Comparison of ENCODE assay signal across 16 cellular contexts in the genomic region with DNA sequence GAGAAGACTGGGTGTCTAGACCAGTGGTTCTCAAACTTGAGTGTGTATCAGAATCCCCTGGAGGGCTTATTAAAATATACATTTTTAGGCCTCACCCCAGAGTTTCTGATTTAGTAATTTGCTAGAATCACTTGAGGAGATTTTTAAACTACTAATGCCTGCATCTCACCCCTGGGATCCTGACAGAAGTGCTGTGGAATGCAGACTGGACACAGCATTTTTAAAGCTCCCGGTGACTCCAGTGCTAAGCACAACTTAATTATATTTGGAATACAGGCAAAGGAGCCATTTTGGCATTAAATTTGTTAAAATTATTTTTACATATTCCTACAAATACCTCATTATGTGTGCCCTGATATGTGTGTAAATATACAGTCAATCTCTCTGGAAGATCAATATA. TPM values are rescaled to one million over a fixed set of nuclear protein-coding genes. Genes with fewer than 3 reads are reported as not detected.
A peak's percentile ranks its signal among the peaks of the same experiment; 100 is the strongest.
DNase-seq lines count a peak whose midpoint lies in the region; ATAC-seq lines count a peak whose summit lies in the region.
"Had no signal": no experiment of that assay in that cellular context is flagged by ENCODE, and none has a peak within 500 bp of the region (broad histone marks: within the 10 kb centered on the region; RNA-seq: fewer than 3 reads in every experiment).

No MANE protein-coding gene starts in this region.

- H3K79me2 ChIP-seq in trophoblast cell (ENCODE audit: control insufficient read depth, insufficient read depth, low read length, poor library complexity): peaks cover 1% of the 10 kb centered on the region

- H4K91ac ChIP-seq in trophoblast cell (ENCODE audit: low read depth, low read length): no peak overlapping the region

- no peak overlapping the region for H2BK5ac ChIP-seq in trophoblast cell (ENCODE audit: low read depth, low read length, poor library complexity)

- H2BK120ac ChIP-seq in trophoblast cell (ENCODE audit: insufficient read depth, low read length, poor library complexity): no peak overlapping the region

- H3K27me3 ChIP-seq in adipocyte (replicated peaks; ENCODE audit: control insufficient read depth, insufficient read depth, low read length) (no peaks in the 10 kb centered on the region), trophoblast cell (ENCODE audit: insufficient read depth, low read length) (no peaks in the 10 kb centered on the region)
- H3K27me3 ChIP-seq: SJCRH30 had no signal

- H2AFZ ChIP-seq in trophoblast cell (ENCODE audit: insufficient read depth, low read length, poor library complexity): no peak overlapping the region

- ATAC-seq in GM21619 (IDR thresholded peaks at IDR 0.05; ENCODE audit: unreplicated experiment) (no peak), HG02970 (IDR thresholded peaks at IDR 0.05; ENCODE audit: low FRiP score, unreplicated experiment) (no peak)
- ATAC-seq: PC-3 had no signal

- H3K23ac ChIP-seq in trophoblast cell (ENCODE audit: low read length): no peak overlapping the region

- no peak overlapping the region for H2AK5ac ChIP-seq in trophoblast cell (ENCODE audit: low read length)

- DNase-seq in EL (peak; percentile 1), adipocyte (ENCODE audit: low read depth) (peak; percentile 66), fibroblast of peridontal ligament (ENCODE audit: extremely low read depth) (peak; percentile 47), trophoblast cell (peak; percentile 62 to 73), COR-L47 (lab: John Stamatoyannopoulos, UW) (no peak)
- no peak for DNase-seq in stimulated activated CD8-positive, alpha-beta memory T cell treated with anti-CD3 and anti-CD28 coated beads, Interleukin-4, amount 100 ng/mL, for 48 hours
- DNase-seq: GDM1, NCI-H1417 treated with DMSO at 0.1 percent for 48 hours, NCI-H1930, NCI-H446 treated with DMSO at 0.1 percent for 48 hours, NCI-H748 treated with DMSO at 0.1 percent for 48 hours, PC-3, SJCRH30 had no signal

- no peak overlapping the region for H3K4me2 ChIP-seq in trophoblast cell (ENCODE audit: low read length)

- H3K9ac ChIP-seq in adipocyte (ENCODE audit: low read length): peak overlapping the region; percentile 16
- H3K9ac ChIP-seq in trophoblast cell (ENCODE audit: low read length): no peak overlapping the region

- peaks cover 5% of the 10 kb centered on the region for H3K79me1 ChIP-seq in trophoblast cell (ENCODE audit: low read length)

- no peak overlapping the region for H4K8ac ChIP-seq in trophoblast cell (ENCODE audit: low read depth, low read length)

- H3K18ac ChIP-seq in trophoblast cell (ENCODE audit: low read length): no peak overlapping the region

- no peak overlapping the region for H3K14ac ChIP-seq in trophoblast cell (ENCODE audit: low read length)

- H3K9me3 ChIP-seq in adipocyte (ENCODE audit: control insufficient read depth, low read length): no peaks in the 10 kb centered on the region
- H3K9me3 ChIP-seq in trophoblast cell (ENCODE audit: insufficient read depth, low read depth, low read length): no peaks in the 10 kb centered on the region
- H3K9me3 ChIP-seq: SJCRH30 had no signal

- H2BK12ac ChIP-seq in trophoblast cell (ENCODE audit: low read length): no peak overlapping the region

- H3K36me3 ChIP-seq in adipocyte (ENCODE audit: control insufficient read depth, insufficient read depth, low read length, severe bottlenecking) (no peaks in the 10 kb centered on the region), trophoblast cell (ENCODE audit: control insufficient read depth in 1 of 2, insufficient read depth in 2 of 2, low read length in 2 of 2) (no peaks in the 10 kb centered on the region)
- H3K36me3 ChIP-seq: SJCRH30 had no signal

- no peak overlapping the region for H3K27ac ChIP-seq in trophoblast cell (ENCODE audit: low read depth, low read length)
- H3K27ac ChIP-seq: HL-60, SJCRH30 had no signal

- no peak overlapping the region for H3K4ac ChIP-seq in trophoblast cell (ENCODE audit: low read depth, low read length)

- H4K12ac ChIP-seq in trophoblast cell (ENCODE audit: low read depth, low read length): no peak overlapping the region

- no CpG with 5 or more reads among the region's 1 CpG for WGBS in trophoblast cell (ENCODE audit: extremely low coverage, insufficient coverage, insufficient read length)

- H3K4me1 ChIP-seq in adipocyte (ENCODE audit: control insufficient read depth, insufficient read depth, low read length) (peaks cover 31% of the 10 kb centered on the region), trophoblast cell (ENCODE audit: control insufficient read depth in 1 of 2, insufficient read depth in 2 of 2, low read length in 2 of 2) (peaks cover 12% of the 10 kb centered on the region in 2 experiments)
- H3K4me1 ChIP-seq: SJCRH30 had no signal

- H3K4me3 ChIP-seq in adipocyte (ENCODE audit: low read length): no peak overlapping the region
- H3K4me3 ChIP-seq in trophoblast cell (ENCODE audit: low read depth, low read length): no peak overlapping the region
- H3K4me3 ChIP-seq: SJCRH30 had no signal

RNA-seq across cellular contexts. Expression of a gene that starts 26.7 kb away (rescaled TPM):
- 2.5 and 2.7 TPM in 2 replicates for polyA plus RNA-seq in trophoblast cell (2013)

Comparison
In these comparisons a context has a peak if more than half of its experiments do, and no peak if none do; other contexts are left out.
1. DNase-seq: peak in EL (single experiment), adipocyte (single experiment), fibroblast of peridontal ligament (single experiment) and trophoblast cell (2 of 2); none in stimulated activated CD8-positive, alpha-beta memory T cell treated with anti-CD3 and anti-CD28 coated beads, Interleukin-4, amount 100 ng/mL, for 48 hours (single experiment) and COR-L47 (single experiment).